ENCODE assay signal across 1 cellular context in genomic region chr2:127343277-127343676, GRCh38.
TF ChIP-seq lines count a peak whose summit lies in the region.

No MANE protein-coding gene starts in this region.

TF ChIP-seq in HEK293, 187 proteins besides CTCF, POLR2A, EP300 and RAD21 (continued from another document):
- TF ChIP-seq ZSCAN5A (tag by site-specific recombination; IDR thresholded peaks at IDR 0.05) (no peak), BCL6B (tag by site-specific recombination; IDR thresholded peaks at IDR 0.05) (no peak)
TF ChIP-seq in HEK293: peak in this region for 0.
